10 cellular contexts compared by ENCODE assay signal in genomic region chr14:73461478-73462077, GRCh38. TPM values are rescaled to one million over a fixed set of nuclear protein-coding genes. Genes with fewer than 3 reads are reported as not detected.
DNase-seq lines count a peak whose midpoint lies in the region; TF ChIP-seq lines count a peak whose summit lies in the region.
"Had no signal": no experiment of that assay in that cellular context is flagged by ENCODE, and none has a peak within 500 bp of the region (broad histone marks: within the 10 kb centered on the region; RNA-seq: fewer than 3 reads in every experiment).

No MANE protein-coding gene starts in this region.

- DNase-seq in DMS 273 (lab: John Stamatoyannopoulos, UW; ENCODE audit: unreplicated experiment) (peak; percentile 48), DMS 273 treated with DMSO at 0.1 percent for 48 hours (lab: John Stamatoyannopoulos, UW) (no peak), SK-N-DZ (ENCODE audit: low spot score) (peak; percentile 21), fibroblast of pulmonary artery (ENCODE audit: low read depth) (no peak), COR-L47 (lab: John Stamatoyannopoulos, UW) (no peak), NOMO-1 treated with DMSO at 0.1 percent for 48 hours (lab: John Stamatoyannopoulos, UW; ENCODE audit: unreplicated experiment) (no peak)
- DNase-seq in stimulated activated CD4-positive, alpha-beta T cell treated with anti-CD3 and anti-CD28 coated beads, Interleukin-2, amount 100 ng/mL, for 24 hours, result no peak
- DNase-seq: 8988T; activated CD4-positive, alpha-beta T cell treated with anti-CD3 and anti-CD28 coated beads for 36 hours had no signal

- no peaks in the 10 kb centered on the region for H3K36me3 ChIP-seq in skeletal muscle satellite cell (ENCODE audit: insufficient read depth, low read length)

- peaks cover 62% of the 10 kb centered on the region for H3K4me1 ChIP-seq in skeletal muscle satellite cell (ENCODE audit: control insufficient read depth, insufficient read depth, low read length)

- peak overlapping the region; percentile 74 for H3K4me2 ChIP-seq in skeletal muscle satellite cell (ENCODE audit: low read length)

- H3K9me3 ChIP-seq in skeletal muscle satellite cell (replicated peaks; ENCODE audit: low read length), result no peaks in the 10 kb centered on the region

- peak overlapping the region; percentile 68 for H3K9ac ChIP-seq in skeletal muscle satellite cell (ENCODE audit: low read depth, low read length)

- TF ChIP-seq CTCF in fibroblast of pulmonary artery (IDR thresholded peaks at IDR 0.05; ENCODE audit: low read length, missing control alignments), result no peak

- no peaks in the 10 kb centered on the region for H3K27me3 ChIP-seq in skeletal muscle satellite cell (ENCODE audit: control insufficient read depth, insufficient read depth, low read length)

- H3K4me3 ChIP-seq in fibroblast of pulmonary artery (replicated peaks; ENCODE audit: low read depth, low read length) (peak overlapping the region; percentile 21), skeletal muscle satellite cell (ENCODE audit: low read length) (peak overlapping the region; percentile 55)

RNA-seq across cellular contexts. Expression of gene NUMB, which starts 3.2 kb away (rescaled TPM):
- 7.1 TPM in 2 replicates for polyA plus RNA-seq in SK-N-DZ (2014; cell fraction: cytosol; rRNA removed)
- polyA plus RNA-seq in SK-N-DZ (2014; cell fraction: nucleus; rRNA removed), result 12.0 and 32.5 TPM in 2 replicates
- 50.2 and 60.3 TPM in 2 replicates for total RNA-seq in skeletal muscle satellite cell (2012; rRNA removed)

RNA-seq across cellular contexts. Expression of gene RIOX1, which starts 29.2 kb away (rescaled TPM):
- 15.9 and 18.1 TPM in 2 replicates for polyA plus RNA-seq in SK-N-DZ (2014; cell fraction: cytosol; rRNA removed)
- polyA plus RNA-seq in SK-N-DZ (2014; cell fraction: nucleus; rRNA removed), result 10.0 and 10.9 TPM in 2 replicates
- total RNA-seq in skeletal muscle satellite cell (2012; rRNA removed), result 21.4 and 21.5 TPM in 2 replicates

Comparison
In these comparisons a context has a peak if more than half of its experiments do, and no peak if none do; other contexts are left out.
1. DNase-seq: peak in DMS 273 (single experiment) and SK-N-DZ (single experiment); none in DMS 273 treated with DMSO at 0.1 percent for 48 hours (single experiment), fibroblast of pulmonary artery (single experiment), COR-L47 (single experiment), stimulated activated CD4-positive, alpha-beta T cell treated with anti-CD3 and anti-CD28 coated beads, Interleukin-2, amount 100 ng/mL, for 24 hours (0 of 2) and NOMO-1 treated with DMSO at 0.1 percent for 48 hours (single experiment).